10 cellular contexts compared by ENCODE assay signal in genomic region chr3:50502584-50503423, GRCh38. TPM values are rescaled to one million over a fixed set of nuclear protein-coding genes. Genes with fewer than 3 reads are reported as not detected.
DNase-seq lines count a peak whose midpoint lies in the region; ATAC-seq, FAIRE-seq and TF ChIP-seq lines count a peak whose summit lies in the region.
"Had no signal": no experiment of that assay in that cellular context is flagged by ENCODE, and none has a peak within 500 bp of the region (broad histone marks: within the 10 kb centered on the region; RNA-seq: fewer than 3 reads in every experiment).

No MANE protein-coding gene starts in this region.

- H2BK12ac ChIP-seq in mesenchymal stem cell (ENCODE audit: low read length in 2 of 2) = no peak overlapping the region

- H3K9ac ChIP-seq in astrocyte (ENCODE audit: low read length) = no peak overlapping the region
- H3K9ac ChIP-seq in mesenchymal stem cell (ENCODE audit: low read length) = no peak overlapping the region

- H3K23ac ChIP-seq in mesenchymal stem cell (ENCODE audit: low read length in 2 of 2) = no peak overlapping the region

- H2AFZ ChIP-seq in astrocyte (ENCODE audit: low read depth, low read length) (no peak overlapping the region), mesenchymal stem cell (ENCODE audit: low read depth, low read length) (no peak overlapping the region)

- no peak overlapping the region for H3K18ac ChIP-seq in mesenchymal stem cell (ENCODE audit: low read depth in 1 of 2, low read length in 2 of 2)

- no peaks in the 10 kb centered on the region for H4K20me1 ChIP-seq in astrocyte (ENCODE audit: insufficient read depth, low read length)

- FAIRE-seq in astrocyte (lab: Jason Lieb, UNC) = no peak

- peaks cover 70% of the 10 kb centered on the region for H3K27me3 Mint-ChIP-seq in astrocyte (ENCODE audit: low read depth, unreplicated experiment)

- H3K4me1 ChIP-seq in astrocyte (ENCODE audit: insufficient read depth, low read length) (peaks cover 3% of the 10 kb centered on the region), mesenchymal stem cell (ENCODE audit: control insufficient read depth, insufficient read depth, low read depth, low read length) (peaks cover 7% of the 10 kb centered on the region), upper lobe of right lung (peaks cover 11% of the 10 kb centered on the region)

- H3K9me3 Mint-ChIP-seq in astrocyte (ENCODE audit: unreplicated experiment) = no peaks in the 10 kb centered on the region

- H3K27me3 ChIP-seq in astrocyte (ENCODE audit: insufficient read depth, low read length) (peaks cover 44% of the 10 kb centered on the region), mesenchymal stem cell (ENCODE audit: control insufficient read depth in 1 of 2, insufficient read depth in 1 of 2, low read length in 2 of 2) (peaks cover 81 to 86% of the 10 kb centered on the region in 2 experiments), upper lobe of right lung (no peaks in the 10 kb centered on the region)

- no peaks in the 10 kb centered on the region for H3K79me1 ChIP-seq in mesenchymal stem cell (replicated peaks; ENCODE audit: low read length, poor library complexity, severe bottlenecking)

- DNase-seq in Right ventricle myocardium superior (no peak), cardiac septum (ENCODE audit: low spot score) (no peak), astrocyte (ENCODE audit: low read depth) (no peak), mesenchymal stem cell (no peak), upper lobe of right lung (peak; percentile 70), HT-29 (ENCODE audit: low spot score) (no peak)
- DNase-seq: NCI-H1048 had no signal

- H3K4me3 ChIP-seq in astrocyte (ENCODE audit: insufficient read depth, low read depth, low read length) (no peak overlapping the region), mesenchymal stem cell (ENCODE audit: insufficient read depth in 1 of 2, low read depth in 1 of 2, low read length in 2 of 2) (peak overlapping the region in 1 of 2 experiments; percentile 43), upper lobe of right lung (peak overlapping the region; percentile 58)

- H3K9me3 ChIP-seq in astrocyte (ENCODE audit: insufficient read depth, low read depth, low read length) = no peaks in the 10 kb centered on the region
- H3K9me3 ChIP-seq in mesenchymal stem cell (ENCODE audit: control insufficient read depth, low read length) = no peaks in the 10 kb centered on the region
- no peaks in the 10 kb centered on the region for H3K9me3 ChIP-seq in upper lobe of right lung

- TF ChIP-seq CTCF in astrocyte (IDR thresholded peaks at IDR 0.05; ENCODE audit: insufficient read depth, low read depth, low read length) = no peak
- TF ChIP-seq CTCF in upper lobe of right lung (IDR thresholded peaks at IDR 0.05) = no peak

- H2AK5ac ChIP-seq in mesenchymal stem cell (ENCODE audit: low read length, severe bottlenecking) = no peak overlapping the region

- no peak overlapping the region for H2BK15ac ChIP-seq in mesenchymal stem cell (ENCODE audit: low read depth, poor library complexity, severe bottlenecking)

- peak overlapping the region; percentile 74 for H3K4me2 ChIP-seq in astrocyte (ENCODE audit: low read length)
- peak overlapping the region; percentile 79 for H3K4me2 ChIP-seq in mesenchymal stem cell (ENCODE audit: low read length, poor library complexity, severe bottlenecking)

- no peak overlapping the region for H4K91ac ChIP-seq in mesenchymal stem cell (ENCODE audit: low read length)

- H3K4me1 Mint-ChIP-seq in astrocyte (ENCODE audit: low read depth, unreplicated experiment) = no peaks in the 10 kb centered on the region

- intact Hi-C loops in Right ventricle myocardium superior (cut with DNase I) = no loop called here
- intact Hi-C loops in cardiac septum (cut with DNase I) = no loop called here
- intact Hi-C loops in upper lobe of right lung (cut with DNase I) = no loop called here

- H3K79me2 ChIP-seq in astrocyte (ENCODE audit: insufficient read depth, low read length) = no peaks in the 10 kb centered on the region

- H3K27ac ChIP-seq in astrocyte (ENCODE audit: low read depth, low read length) (no peak overlapping the region), mesenchymal stem cell (ENCODE audit: low read length, poor library complexity, severe bottlenecking) (no peak overlapping the region), upper lobe of right lung (peak overlapping the region; percentile 47)
- H3K27ac ChIP-seq: epithelial cell of prostate had no signal

- H3K36me3 ChIP-seq in astrocyte (ENCODE audit: insufficient read depth, low read length) = no peaks in the 10 kb centered on the region
- no peaks in the 10 kb centered on the region for H3K36me3 ChIP-seq in mesenchymal stem cell (ENCODE audit: control insufficient read depth in 1 of 2, insufficient read depth in 2 of 2, low read depth in 1 of 2, low read length in 2 of 2)
- no peaks in the 10 kb centered on the region for H3K36me3 ChIP-seq in upper lobe of right lung

- H2BK120ac ChIP-seq in mesenchymal stem cell (ENCODE audit: low read depth, low read length) = no peak overlapping the region

- H4K8ac ChIP-seq in mesenchymal stem cell (ENCODE audit: low read length) = no peak overlapping the region

- H3K27ac Mint-ChIP-seq in astrocyte (ENCODE audit: unreplicated experiment) = no peak overlapping the region

- H3K4me3 Mint-ChIP-seq in astrocyte (ENCODE audit: unreplicated experiment) = peak overlapping the region; percentile 57

- ATAC-seq in Right ventricle myocardium superior (ENCODE audit: poor library complexity) = peak; percentile 5
- no peak for ATAC-seq in upper lobe of right lung
- ATAC-seq in GM19324 (IDR thresholded peaks at IDR 0.05; ENCODE audit: low FRiP score, unreplicated experiment) = no peak
- ATAC-seq in GM21786 (IDR thresholded peaks at IDR 0.05; ENCODE audit: unreplicated experiment) = no peak

- H3K36me3 Mint-ChIP-seq in astrocyte (ENCODE audit: low read depth, unreplicated experiment) = peaks cover 2% of the 10 kb centered on the region

- H3K4ac ChIP-seq in mesenchymal stem cell (ENCODE audit: low read depth in 1 of 2, low read length in 2 of 2) = no peak overlapping the region

- no peak overlapping the region for H3K14ac ChIP-seq in mesenchymal stem cell (ENCODE audit: low read length in 2 of 2)

- no peak overlapping the region for H2BK5ac ChIP-seq in mesenchymal stem cell (ENCODE audit: low read depth, low read length, poor library complexity, severe bottlenecking)

- WGBS in mesenchymal stem cell = 2% methylated on average over 58 of the region's 79 CpGs

RNA-seq across cellular contexts. Expression of gene CACNA2D2, which starts 0.6 kb away (rescaled TPM):
- total RNA-seq in Right ventricle myocardium superior (1.6 TPM), cardiac septum (1.4 TPM), astrocyte (0.31 and 1.00 TPM in 2 replicates), upper lobe of right lung (119 TPM)
- polyA plus RNA-seq in mesenchymal stem cell (2013, experiment 1 of 2) = 0.07 TPM
- 0.10 TPM for polyA plus RNA-seq in mesenchymal stem cell (2013, experiment 2 of 2)
- total RNA-seq in HT-29 (2014; rRNA removed; shearing (Covaris generic)) = 0.33 and 0.42 TPM in 2 replicates

Comparison
In these comparisons a context has a peak if more than half of its experiments do, and no peak if none do; other contexts are left out.
1. RNA of gene CACNA2D2, which starts 0.6 kb away (total RNA-seq): 119 TPM in upper lobe of right lung (single experiment); 1.6 TPM in Right ventricle myocardium superior (single experiment), 1.4 TPM in cardiac septum (single experiment), 0.31 to 1.00 TPM in astrocyte and 0.33 to 0.42 TPM in HT-29; every median in the first group is over 10 times any median in the second.